In the genomic region with DNA sequence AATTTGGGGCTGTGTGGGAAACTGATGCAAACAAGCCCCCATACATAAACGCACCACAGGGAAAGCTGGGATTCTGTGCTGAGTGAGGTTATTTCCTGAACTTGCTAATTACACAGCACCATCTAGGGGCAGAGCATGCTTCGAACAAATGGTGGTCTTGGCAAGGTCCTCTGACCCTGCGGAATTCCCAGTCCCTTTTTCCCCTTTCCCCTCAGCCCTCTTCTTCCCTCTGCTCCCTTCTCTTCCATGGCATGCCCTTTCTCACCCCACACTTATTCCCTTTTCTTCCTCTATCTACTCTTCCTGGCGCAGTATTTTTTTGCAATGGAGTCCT, we compare ENCODE assay signal across 8 cellular contexts.
A peak's percentile ranks its signal among the peaks of the same experiment; 100 is the strongest.
DNase-seq lines count a peak whose midpoint lies in the region; ATAC-seq, FAIRE-seq and TF ChIP-seq lines count a peak whose summit lies in the region.
"Had no signal": no experiment of that assay in that cellular context is flagged by ENCODE, and none has a peak within 500 bp of the region (broad histone marks: within the 10 kb centered on the region; RNA-seq: fewer than 3 reads in every experiment).

No MANE protein-coding gene starts in this region.

- intact Hi-C loops in psoas muscle (cut with DNase I), result no loop called here

- no peak overlapping the region for H3K4me3 ChIP-seq in H7 (ENCODE audit: insufficient read depth, low read depth, low read length)
- H3K4me3 ChIP-seq in NT2/D1 (ENCODE audit: insufficient read length, low read depth), result no peak overlapping the region
- H3K4me3 ChIP-seq in fibroblast of mammary gland (ENCODE audit: control insufficient read depth, low read depth, low read length), result no peak overlapping the region
- H3K4me3 ChIP-seq in psoas muscle, result no peak overlapping the region

- H3K9ac ChIP-seq in NT2/D1 (ENCODE audit: insufficient read length, low read depth), result no peak overlapping the region

- 21 to 32% (median 25%) methylated on average over 4 of the region's 4 CpGs for WGBS in psoas muscle, 3 donors

- H3K4me1 Mint-ChIP-seq in effector memory CD8-positive, alpha-beta T cell (ENCODE audit: low read depth in 2 of 2), result no peaks in the 10 kb centered on the region

- H3K36me3 ChIP-seq in H7 (replicated peaks; ENCODE audit: control insufficient read depth, insufficient read depth, low read length) (no peaks in the 10 kb centered on the region), NT2/D1 (ENCODE audit: insufficient read depth, insufficient read length, low read length) (no peaks in the 10 kb centered on the region), psoas muscle (ENCODE audit: insufficient read depth in 1 of 2, low read depth in 1 of 2) (no peaks in the 10 kb centered on the region)

- H3K4me1 ChIP-seq in NT2/D1 (ENCODE audit: insufficient read depth, insufficient read length), result no peaks in the 10 kb centered on the region
- no peaks in the 10 kb centered on the region for H3K4me1 ChIP-seq in psoas muscle

- TF ChIP-seq POLR2A in H54 (IDR thresholded peaks at IDR 0.05; ENCODE audit: low read depth, low read length), result no peak

- in situ Hi-C loops in GM13976 (cut with MboI; ENCODE audit: low sequenced_read_pairs, unreplicated experiment), result no loop called here

- H3K9me3 Mint-ChIP-seq in effector memory CD8-positive, alpha-beta T cell, result no peaks in the 10 kb centered on the region

- no peak overlapping the region for H3K27ac ChIP-seq in psoas muscle
- H3K27ac ChIP-seq: HL-60 had no signal

- H3K4me3 Mint-ChIP-seq in effector memory CD8-positive, alpha-beta T cell, result no peak overlapping the region

- no peak overlapping the region for H3K27ac Mint-ChIP-seq in effector memory CD8-positive, alpha-beta T cell

- peak; percentile 60 for DNase-seq in H7
- peak; percentile 59 for DNase-seq in NT2/D1 (ENCODE audit: low read depth, low spot score)
- peak; percentile 69 for DNase-seq in fibroblast of mammary gland (ENCODE audit: low read depth)
- DNase-seq in psoas muscle, result no peak
- DNase-seq in effector memory CD8-positive, alpha-beta T cell, result no peak
- DNase-seq in H54 (ENCODE audit: insufficient read length, low spot score), result no peak
- no peak for DNase-seq in GM13976 (ENCODE audit: low spot score)

- H3K27me3 ChIP-seq in H7 (ENCODE audit: control insufficient read depth, insufficient read depth, low read length), result no peaks in the 10 kb centered on the region
- H3K27me3 ChIP-seq in NT2/D1 (ENCODE audit: insufficient read depth, insufficient read length), result no peaks in the 10 kb centered on the region
- H3K27me3 ChIP-seq in psoas muscle (ENCODE audit: insufficient read depth in 3 of 3, low read length in 2 of 3), result no peaks in the 10 kb centered on the region

- TF ChIP-seq CTCF in fibroblast of mammary gland (conservative IDR thresholded peaks at IDR 0.05; ENCODE audit: control insufficient read depth, insufficient read depth, low read depth, low read length) (peak; percentile 68), psoas muscle (IDR thresholded peaks at IDR 0.05) (peak; percentile 34), GM13976 (IDR thresholded peaks at IDR 0.05; ENCODE audit: borderline replicate concordance, control extremely low read depth, extremely low read depth, insufficient read depth, missing control alignments) (no peak)

- H3K9me3 ChIP-seq in NT2/D1 (ENCODE audit: insufficient read depth, low read length) (peaks cover 25% of the 10 kb centered on the region; the same call in 1 of the 2 replicates), psoas muscle (no peaks in the 10 kb centered on the region)

- H3K36me3 Mint-ChIP-seq in effector memory CD8-positive, alpha-beta T cell (ENCODE audit: insufficient read depth), result no peaks in the 10 kb centered on the region

- H3K27me3 Mint-ChIP-seq in effector memory CD8-positive, alpha-beta T cell, result peaks cover 13 to 21% of the 10 kb centered on the region in 2 donors

- FAIRE-seq in H54 (lab: Jason Lieb, UNC), result no peak

- ATAC-seq in psoas muscle, result no peak
- ATAC-seq in effector memory CD8-positive, alpha-beta T cell (replicated peaks), result no peak

Comparison
In these comparisons a context has a peak if more than half of its experiments do, and no peak if none do; other contexts are left out.
1. DNase-seq: peak in H7 (single experiment), NT2/D1 (single experiment) and fibroblast of mammary gland (single experiment); none in psoas muscle (0 of 2), effector memory CD8-positive, alpha-beta T cell (0 of 3), H54 (single experiment) and GM13976 (single experiment).